2 cellular contexts compared by ENCODE assay signal in the genomic region with DNA sequence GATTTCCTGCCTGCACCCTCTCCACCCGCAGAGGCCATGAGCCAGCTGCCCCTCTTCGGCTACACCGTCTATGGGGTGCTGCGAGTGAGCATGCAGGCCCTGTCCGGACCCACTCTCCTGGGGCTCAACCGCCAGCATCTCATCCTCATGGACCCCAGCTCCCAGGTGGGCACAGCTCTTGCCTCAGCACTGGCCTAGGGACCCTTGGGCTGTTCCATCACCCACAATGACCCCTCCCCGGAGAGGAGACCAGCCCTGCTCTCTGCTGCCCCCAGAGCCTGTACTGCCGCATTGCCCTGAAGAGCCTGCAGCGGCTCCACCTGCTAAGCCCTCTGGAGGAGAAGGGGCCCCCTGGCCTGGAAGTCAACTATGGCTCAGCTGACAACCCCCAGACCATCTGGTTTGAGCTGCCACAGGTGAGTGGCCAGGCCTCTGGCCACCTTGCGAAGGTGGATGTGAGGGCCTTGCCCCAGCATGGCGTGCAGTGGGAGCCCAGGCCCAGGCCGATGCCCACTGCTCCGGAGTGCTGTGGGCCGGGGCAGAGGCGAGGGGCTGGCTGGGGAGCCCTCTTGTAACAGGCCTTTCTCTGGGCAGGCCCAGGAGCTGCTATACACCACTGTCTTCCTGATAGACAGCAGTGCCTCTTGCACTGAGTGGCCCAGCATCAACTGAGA.
TF ChIP-seq lines count a peak whose summit lies in the region.

No MANE protein-coding gene starts in this region.

TF ChIP-seq in GM12878, 131 proteins besides CTCF, POLR2A, EP300 and RAD21:
- TF ChIP-seq POLR2AphosphoS2 (IDR thresholded peaks at IDR 0.05; ENCODE audit: low read depth, low read length): no peak
- no peak for TF ChIP-seq KLF5 (IDR thresholded peaks at IDR 0.05; ENCODE audit: partially characterized antibody)
- no peak for TF ChIP-seq HSF1 (IDR thresholded peaks at IDR 0.05; ENCODE audit: low read depth, low read length)
- TF ChIP-seq, protein P1, sequence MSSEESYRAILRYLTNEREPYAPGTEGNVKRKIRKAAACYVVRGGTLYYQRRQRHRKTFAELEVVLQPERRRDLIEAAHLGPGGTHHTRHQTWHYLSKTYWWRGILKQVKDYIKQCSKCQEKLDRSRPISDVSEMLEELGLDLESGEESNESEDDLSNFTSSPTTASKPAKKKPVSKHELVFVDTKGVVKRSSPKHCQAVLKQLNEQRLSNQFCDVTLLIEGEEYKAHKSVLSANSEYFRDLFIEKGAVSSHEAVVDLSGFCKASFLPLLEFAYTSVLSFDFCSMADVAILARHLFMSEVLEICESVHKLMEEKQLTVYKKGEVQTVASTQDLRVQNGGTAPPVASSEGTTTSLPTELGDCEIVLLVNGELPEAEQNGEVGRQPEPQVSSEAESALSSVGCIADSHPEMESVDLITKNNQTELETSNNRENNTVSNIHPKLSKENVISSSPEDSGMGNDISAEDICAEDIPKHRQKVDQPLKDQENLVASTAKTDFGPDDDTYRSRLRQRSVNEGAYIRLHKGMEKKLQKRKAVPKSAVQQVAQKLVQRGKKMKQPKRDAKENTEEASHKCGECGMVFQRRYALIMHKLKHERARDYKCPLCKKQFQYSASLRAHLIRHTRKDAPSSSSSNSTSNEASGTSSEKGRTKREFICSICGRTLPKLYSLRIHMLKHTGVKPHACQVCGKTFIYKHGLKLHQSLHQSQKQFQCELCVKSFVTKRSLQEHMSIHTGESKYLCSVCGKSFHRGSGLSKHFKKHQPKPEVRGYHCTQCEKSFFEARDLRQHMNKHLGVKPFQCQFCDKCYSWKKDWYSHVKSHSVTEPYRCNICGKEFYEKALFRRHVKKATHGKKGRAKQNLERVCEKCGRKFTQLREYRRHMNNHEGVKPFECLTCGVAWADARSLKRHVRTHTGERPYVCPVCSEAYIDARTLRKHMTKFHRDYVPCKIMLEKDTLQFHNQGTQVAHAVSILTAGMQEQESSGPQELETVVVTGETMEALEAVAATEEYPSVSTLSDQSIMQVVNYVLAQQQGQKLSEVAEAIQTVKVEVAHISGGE (CRISPR knock-in tag; IDR thresholded peaks at IDR 0.05): no peak
- TF ChIP-seq YY1 (IDR thresholded peaks at IDR 0.05; ENCODE audit: low read depth, low read length): no peak
- TF ChIP-seq ZBTB4 (CRISPR knock-in tag; IDR thresholded peaks at IDR 0.05): no peak
- no peak for TF ChIP-seq BRCA1 (IDR thresholded peaks at IDR 0.05; ENCODE audit: low read depth, low read length)
- TF ChIP-seq ZNF24 (IDR thresholded peaks at IDR 0.05): no peak
- TF ChIP-seq YBX1 (IDR thresholded peaks at IDR 0.05): no peak
- TF ChIP-seq SPI1 (IDR thresholded peaks at IDR 0.05; ENCODE audit: borderline replicate concordance, insufficient read depth, low read depth, low read length): no peak
- TF ChIP-seq MAX (IDR thresholded peaks at IDR 0.05; ENCODE audit: low read depth, low read length): no peak
- no peak for TF ChIP-seq MEF2B (IDR thresholded peaks at IDR 0.05; ENCODE audit: partially characterized antibody, poor library complexity, severe bottlenecking)
- no peak for TF ChIP-seq DPF2 (IDR thresholded peaks at IDR 0.05)
- no peak for TF ChIP-seq TARDBP (IDR thresholded peaks at IDR 0.05; ENCODE audit: borderline replicate concordance)

TF ChIP-seq in liver, 16 proteins besides CTCF, POLR2A, EP300 and RAD21:
- TF ChIP-seq HNF4G (IDR thresholded peaks at IDR 0.05) (no peak), SP1 (IDR thresholded peaks at IDR 0.05) (no peak), FOXA2 (IDR thresholded peaks at IDR 0.05) (no peak), HNF4A (conservative IDR thresholded peaks at IDR 0.05) (no peak), JUND (IDR thresholded peaks at IDR 0.05) (no peak), ATF3 (IDR thresholded peaks at IDR 0.05) (no peak), GABPA (IDR thresholded peaks at IDR 0.05 in 1 of 2, conservative IDR thresholded peaks at IDR 0.05 in 1 of 2) (no peak), RXRA (IDR thresholded peaks at IDR 0.05) (no peak), TAF1 (conservative IDR thresholded peaks at IDR 0.05) (no peak), ZBTB33 (IDR thresholded peaks at IDR 0.05) (no peak), FOXA1 (IDR thresholded peaks at IDR 0.05) (no peak), MAX (IDR thresholded peaks at IDR 0.05) (no peak), YY1 (IDR thresholded peaks at IDR 0.05) (no peak), EGR1 (IDR thresholded peaks at IDR 0.05; ENCODE audit: low read depth in 2 of 2) (no peak), REST (IDR thresholded peaks at IDR 0.05) (no peak), NR2F2 (IDR thresholded peaks at IDR 0.05) (no peak)
